ENCODE assay signal across 17 cellular contexts in the genomic region with DNA sequence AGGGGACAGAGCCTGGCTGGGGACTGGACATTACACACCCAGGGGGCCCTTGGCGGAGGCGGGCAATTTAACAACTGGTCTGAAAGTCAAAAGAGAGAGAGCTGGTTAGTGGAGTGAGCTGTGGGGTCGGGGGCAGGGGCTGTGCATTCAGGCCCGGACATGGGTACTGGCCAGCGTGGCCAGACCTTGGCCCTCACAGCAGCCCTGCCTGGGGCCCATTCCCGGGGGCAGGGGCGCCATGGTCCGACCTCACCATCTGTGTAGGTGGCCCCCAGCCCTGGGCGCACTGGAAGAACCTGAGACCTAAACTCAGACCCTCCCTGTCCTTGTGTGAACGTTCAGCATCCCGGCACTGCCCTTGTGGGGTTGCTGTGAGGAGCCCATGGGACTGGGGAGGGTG. TPM values are rescaled to one million over a fixed set of nuclear protein-coding genes. Genes with fewer than 3 reads are reported as not detected.
DNase-seq lines count a peak whose midpoint lies in the region; ATAC-seq and TF ChIP-seq lines count a peak whose summit lies in the region.
"Had no signal": no experiment of that assay in that cellular context is flagged by ENCODE, and none has a peak within 500 bp of the region (broad histone marks: within the 10 kb centered on the region; RNA-seq: fewer than 3 reads in every experiment).

No MANE protein-coding gene starts in this region.

- no peak overlapping the region for H3K9ac ChIP-seq in neuronal stem cell (ENCODE audit: low read depth, low read length, poor library complexity)

- H3K4me1 Mint-ChIP-seq in stimulated activated naive CD8-positive, alpha-beta T cell treated with anti-CD3 and anti-CD28 coated beads, Interleukin-15, amount 100 ng/mL, for 72 hours = peaks cover 11% of the 10 kb centered on the region
- peaks cover 20% of the 10 kb centered on the region for H3K4me1 Mint-ChIP-seq in stimulated activated memory B cell treated with anti-CD40 and anti-IgM and Interleukin-4, amounts not matched to agents 10 μg/mL and 1 μg/mL and 100 μg/mL, for 72 hours

- no peak overlapping the region for H2BK12ac ChIP-seq in neuronal stem cell (ENCODE audit: low read length)

- no peaks in the 10 kb centered on the region for H3K9me3 Mint-ChIP-seq in stimulated activated naive CD8-positive, alpha-beta T cell treated with anti-CD3 and anti-CD28 coated beads, Interleukin-15, amount 100 ng/mL, for 72 hours
- no peaks in the 10 kb centered on the region for H3K9me3 Mint-ChIP-seq in stimulated activated memory B cell treated with anti-CD40 and anti-IgM and Interleukin-4, amounts not matched to agents 10 μg/mL and 1 μg/mL and 100 μg/mL, for 72 hours
- H3K9me3 Mint-ChIP-seq: CD8-positive, alpha-beta memory T cell; H9 had no signal

- H3K18ac ChIP-seq in neuronal stem cell (ENCODE audit: low read length) = peak overlapping the region; percentile 80

- no peak overlapping the region for H3K27ac Mint-ChIP-seq in stimulated activated naive CD8-positive, alpha-beta T cell treated with anti-CD3 and anti-CD28 coated beads, Interleukin-15, amount 100 ng/mL, for 72 hours
- no peak overlapping the region for H3K27ac Mint-ChIP-seq in stimulated activated memory B cell treated with anti-CD40 and anti-IgM and Interleukin-4, amounts not matched to agents 10 μg/mL and 1 μg/mL and 100 μg/mL, for 72 hours
- H3K27ac Mint-ChIP-seq: CD8-positive, alpha-beta memory T cell; H9 had no signal

- H3K14ac ChIP-seq in neuronal stem cell (ENCODE audit: low read length) = no peak overlapping the region

- no peak for TF ChIP-seq CTCF in right lobe of liver (IDR thresholded peaks at IDR 0.05)

- no peak for DNase-seq in stimulated activated naive CD8-positive, alpha-beta T cell treated with anti-CD3 and anti-CD28 coated beads, Interleukin-15, amount 100 ng/mL, for 72 hours
- no peak for DNase-seq in stimulated activated naive CD8-positive, alpha-beta T cell treated with anti-CD3 and anti-CD28 coated beads, Interleukin-15, Interleukin-2, amounts not matched to agents 100 U/mL and 50 U/mL, for 24 hours
- peak; percentile 27 for DNase-seq in left lobe of liver (ENCODE audit: low spot score)
- no peak for DNase-seq in neuronal stem cell (ENCODE audit: low spot score)
- DNase-seq in right lobe of liver = no peak
- no peak for DNase-seq in A172 (ENCODE audit: low spot score)
- DNase-seq: Caco-2; CD8-positive, alpha-beta memory T cell; DMS 273 treated with DMSO at 0.1 percent for 48 hours; GOT3; H9 had no signal

- WGBS in neuronal stem cell (ENCODE audit: extremely low coverage in 2 of 2, insufficient read length in 2 of 2, insufficient replicate concordance in 1 of 2), 2 donors = no CpG with 5 or more reads among the region's 11 CpGs
- WGBS in right lobe of liver (ENCODE audit: insufficient coverage, low coverage, low lambda C conversion rate, missing lambda C conversion rate) = no CpG with 5 or more reads among the region's 11 CpGs

- no peak overlapping the region for H3K4me3 Mint-ChIP-seq in stimulated activated naive CD8-positive, alpha-beta T cell treated with anti-CD3 and anti-CD28 coated beads, Interleukin-15, amount 100 ng/mL, for 72 hours
- H3K4me3 Mint-ChIP-seq in stimulated activated memory B cell treated with anti-CD40 and anti-IgM and Interleukin-4, amounts not matched to agents 10 μg/mL and 1 μg/mL and 100 μg/mL, for 72 hours = no peak overlapping the region
- H3K4me3 Mint-ChIP-seq: CD8-positive, alpha-beta memory T cell; H9 had no signal

- no peak overlapping the region for H4K91ac ChIP-seq in neuronal stem cell (ENCODE audit: low read depth, low read length, poor library complexity)

- TF ChIP-seq POLR2A in right lobe of liver (IDR thresholded peaks at IDR 0.05) = no peak

- no peak overlapping the region for H2BK120ac ChIP-seq in neuronal stem cell (ENCODE audit: low read depth, low read length)

- H2AK5ac ChIP-seq in neuronal stem cell (ENCODE audit: low read depth, low read length) = no peak overlapping the region

- intact Hi-C loops in right lobe of liver (cut with DNase I) = no loop called here

- no peak overlapping the region for H2BK15ac ChIP-seq in neuronal stem cell (ENCODE audit: low read length)

- no peaks in the 10 kb centered on the region for H3K36me3 Mint-ChIP-seq in stimulated activated memory B cell treated with anti-CD40 and anti-IgM and Interleukin-4, amounts not matched to agents 10 μg/mL and 1 μg/mL and 100 μg/mL, for 72 hours
- H3K36me3 Mint-ChIP-seq: CD8-positive, alpha-beta memory T cell had no signal

- ATAC-seq in stimulated activated naive CD8-positive, alpha-beta T cell treated with anti-CD3 and anti-CD28 coated beads, Interleukin-15, amount 100 ng/mL, for 72 hours = peak; percentile 13
- no peak for ATAC-seq in stimulated activated naive CD8-positive, alpha-beta T cell treated with anti-CD3 and anti-CD28 coated beads, Interleukin-15, Interleukin-2, amounts not matched to agents 100 U/mL and 50 U/mL, for 24 hours
- ATAC-seq in left lobe of liver = no peak
- ATAC-seq in stimulated activated memory B cell treated with anti-CD40 and anti-IgM and Interleukin-4, amounts not matched to agents 10 μg/mL and 1 μg/mL and 100 μg/mL, for 72 hours = peak; percentile 27
- ATAC-seq in right lobe of liver = no peak
- ATAC-seq in GM21717 (IDR thresholded peaks at IDR 0.05; ENCODE audit: unreplicated experiment) = no peak

- H3K4me1 ChIP-seq in neuronal stem cell (ENCODE audit: control insufficient read depth in 2 of 2, insufficient read depth in 1 of 2, low read depth in 1 of 2, low read length in 2 of 2) (peaks cover 4 to 9% of the 10 kb centered on the region in 2 donors), right lobe of liver (peaks cover 0 to 10% (median 0%) of the 10 kb centered on the region in 4 donors)

- H3K79me1 ChIP-seq in neuronal stem cell (ENCODE audit: low read depth, low read length) = no peaks in the 10 kb centered on the region

- H3K27ac ChIP-seq in neuronal stem cell (replicated peaks; ENCODE audit: low read length) (no peak overlapping the region), right lobe of liver (no peak overlapping the region)

- no peak overlapping the region for H4K8ac ChIP-seq in neuronal stem cell (ENCODE audit: low read depth, low read length)

- H3K27me3 Mint-ChIP-seq in stimulated activated naive CD8-positive, alpha-beta T cell treated with anti-CD3 and anti-CD28 coated beads, Interleukin-15, amount 100 ng/mL, for 72 hours = no peaks in the 10 kb centered on the region
- H3K27me3 Mint-ChIP-seq in stimulated activated memory B cell treated with anti-CD40 and anti-IgM and Interleukin-4, amounts not matched to agents 10 μg/mL and 1 μg/mL and 100 μg/mL, for 72 hours = no peaks in the 10 kb centered on the region

- H3K36me3 ChIP-seq in neuronal stem cell (replicated peaks in 1 of 2; ENCODE audit: control insufficient read depth in 2 of 2, insufficient read depth in 2 of 2, low read length in 2 of 2) = peaks cover 0 to 1% of the 10 kb centered on the region in 2 donors
- H3K36me3 ChIP-seq in right lobe of liver = no peaks in the 10 kb centered on the region

- H3K4me3 ChIP-seq in neuronal stem cell (ENCODE audit: low read length in 2 of 2) (no peak overlapping the region), right lobe of liver (no peak overlapping the region)

- H2BK5ac ChIP-seq in neuronal stem cell (ENCODE audit: low read length) = no peak overlapping the region

- H2AFZ ChIP-seq in neuronal stem cell (ENCODE audit: low read length) = no peak overlapping the region

- H3K4me2 ChIP-seq in neuronal stem cell (ENCODE audit: insufficient read depth, low read length, poor library complexity, severe bottlenecking) = no peak overlapping the region

- H3K23ac ChIP-seq in neuronal stem cell (ENCODE audit: low read depth, low read length, poor library complexity) = peak overlapping the region; percentile 82

- H3K4ac ChIP-seq in neuronal stem cell (ENCODE audit: low read length) = no peak overlapping the region

- H3K9me3 ChIP-seq in neuronal stem cell (replicated peaks in 1 of 2; ENCODE audit: control insufficient read depth in 2 of 2, insufficient read depth in 1 of 2, low read depth in 1 of 2, low read length in 2 of 2) (no peaks in the 10 kb centered on the region), right lobe of liver (no peaks in the 10 kb centered on the region)
- H3K9me3 ChIP-seq: Caco-2 had no signal

- H3K27me3 ChIP-seq in neuronal stem cell (ENCODE audit: control insufficient read depth in 3 of 3, insufficient read depth in 3 of 3, low read depth in 1 of 3, low read length in 3 of 3) (no peaks in the 10 kb centered on the region), right lobe of liver (no peaks in the 10 kb centered on the region)

RNA-seq across cellular contexts. Expression of gene CLDN19, which starts 5.0 kb away (rescaled TPM):
- total RNA-seq in left lobe of liver (not detected), right lobe of liver (1 to 10 TPM in 1 of 6 experiments, not detected in 5; 1.0 TPM)
- polyA plus RNA-seq in neuronal stem cell (2013, experiment 1 of 2) = 2.4 TPM
- polyA plus RNA-seq in neuronal stem cell (2013, experiment 2 of 2) = 2.7 TPM
- not detected in 2 replicates for total RNA-seq in A172 (2014; rRNA removed; shearing (Covaris generic))
- total RNA-seq: A673; CD8-positive, alpha-beta memory T cell; Daoy; HT1080 had no signal
- polyA plus RNA-seq: BJ; CD8-positive, alpha-beta memory T cell had no signal

RNA-seq across cellular contexts. Expression of gene P3H1, which starts 31.8 kb away (rescaled TPM):
- total RNA-seq in left lobe of liver (26.5 TPM), right lobe of liver (10 to 100 TPM; 19.7 to 25.3 (median 21.6) TPM)
- polyA plus RNA-seq in neuronal stem cell (2013, experiment 1 of 2) = 50.7 TPM
- 49.2 TPM for polyA plus RNA-seq in neuronal stem cell (2013, experiment 2 of 2)
- 79.5 and 95.5 TPM in 2 replicates for total RNA-seq in A172 (2014; rRNA removed; shearing (Covaris generic))

RNA-seq across cellular contexts. Expression of gene C1orf50, which starts 32.0 kb away (rescaled TPM):
- total RNA-seq in left lobe of liver = 4.0 TPM
- polyA plus RNA-seq in neuronal stem cell (2013, experiment 1 of 2) = 3.3 TPM
- 3.4 TPM for polyA plus RNA-seq in neuronal stem cell (2013, experiment 2 of 2)
- 1 to 10 TPM; 4.7 to 6.4 (median 5.3) TPM for total RNA-seq in right lobe of liver
- total RNA-seq in A172 (2014; rRNA removed; shearing (Covaris generic)) = 3.1 and 6.1 TPM in 2 replicates

RNA-seq across cellular contexts. Expression of gene TMEM269, which starts 49.7 kb away (rescaled TPM):
- total RNA-seq in left lobe of liver = 0.08 TPM
- polyA plus RNA-seq in neuronal stem cell (2013, experiment 1 of 2) = 1.2 TPM
- 1.2 TPM for polyA plus RNA-seq in neuronal stem cell (2013, experiment 2 of 2)
- total RNA-seq in right lobe of liver = under 1 TPM in 1 of 6 experiments, not detected in 5; 0.07 TPM
- total RNA-seq in A172 (2014; rRNA removed; shearing (Covaris generic)) = 0.05 TPM in 1 of 2 replicates, not detected in the other
- total RNA-seq: Daoy, HT1080 had no signal
- polyA plus RNA-seq: BJ; CD8-positive, alpha-beta memory T cell had no signal

RNA-seq across cellular contexts. Expression of gene YBX1, which starts 52.8 kb away (rescaled TPM):
- total RNA-seq in left lobe of liver = 183 TPM
- polyA plus RNA-seq in neuronal stem cell (2013, experiment 1 of 2) = 1,990 TPM
- polyA plus RNA-seq in neuronal stem cell (2013, experiment 2 of 2) = 1,985 TPM
- total RNA-seq in right lobe of liver = 100 to 1,000 TPM; 144 to 325 (median 207) TPM
- 744 and 821 TPM in 2 replicates for total RNA-seq in A172 (2014; rRNA removed; shearing (Covaris generic))

Comparison
In these comparisons a context has a peak if more than half of its experiments do, and no peak if none do; other contexts are left out.
1. ATAC-seq: peak in stimulated activated naive CD8-positive, alpha-beta T cell treated with anti-CD3 and anti-CD28 coated beads, Interleukin-15, amount 100 ng/mL, for 72 hours (single experiment) and stimulated activated memory B cell treated with anti-CD40 and anti-IgM and Interleukin-4, amounts not matched to agents 10 μg/mL and 1 μg/mL and 100 μg/mL, for 72 hours (single experiment); none in stimulated activated naive CD8-positive, alpha-beta T cell treated with anti-CD3 and anti-CD28 coated beads, Interleukin-15, Interleukin-2, amounts not matched to agents 100 U/mL and 50 U/mL, for 24 hours (single experiment), left lobe of liver (single experiment), right lobe of liver (0 of 4) and GM21717 (single experiment).